12 cellular contexts compared by ENCODE assay signal in the genomic region with DNA sequence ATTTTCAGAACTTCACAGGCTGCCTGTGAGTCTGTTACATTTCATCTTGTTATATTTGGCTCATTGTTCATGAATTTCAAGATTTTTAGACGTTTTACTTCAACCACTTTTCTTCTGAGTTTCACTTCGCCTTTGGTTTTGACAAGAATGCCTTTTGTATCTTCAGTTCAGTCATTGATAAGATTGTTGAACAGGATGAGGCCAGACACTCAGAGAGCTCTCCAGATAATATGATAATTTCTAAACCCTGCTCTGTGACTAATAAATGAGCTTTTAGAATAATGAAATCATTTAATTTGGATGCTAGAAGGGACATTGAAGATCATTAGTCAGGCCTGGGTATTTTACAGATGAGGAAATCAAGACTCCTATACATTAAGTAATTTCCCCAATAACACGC.
"Had no signal": no experiment of that assay in that cellular context is flagged by ENCODE, and none has a peak within 500 bp of the region (broad histone marks: within the 10 kb centered on the region; RNA-seq: fewer than 3 reads in every experiment).

No MANE protein-coding gene starts in this region.

- H3K27me3 Mint-ChIP-seq: activated B cell treated with CpG ODN at 0.5 μM for 24 hours had no signal

- H3K36me3 Mint-ChIP-seq: naive B cell; stimulated activated naive B cell treated with anti-CD40 and anti-IgM and Interleukin-4, amounts not matched to agents 10 μg/mL and 1 μg/mL and 100 μg/mL, for 72 hours had no signal

- H3K9me3 ChIP-seq: adrenal gland, left lung, neutrophil, thyroid gland had no signal

- H3K4me1 ChIP-seq: adrenal gland, left lung had no signal

- H3K36me3 ChIP-seq: adrenal gland, left lung, neutrophil, thyroid gland had no signal

- ATAC-seq: left lung; stimulated activated naive B cell treated with anti-CD40 and anti-IgM and Interleukin-4, amounts not matched to agents 10 μg/mL and 1 μg/mL and 100 μg/mL, for 72 hours had no signal

- H3K27ac Mint-ChIP-seq: activated B cell treated with CpG ODN at 0.5 μM for 24 hours; naive B cell; stimulated activated naive B cell treated with anti-CD40 and anti-IgM and Interleukin-4, amounts not matched to agents 10 μg/mL and 1 μg/mL and 100 μg/mL, for 72 hours had no signal

- H3K27ac ChIP-seq: adrenal gland, left lung, neutrophil, thyroid gland had no signal

- H3K4me3 ChIP-seq: adrenal gland, left lung, thyroid gland had no signal

- H3K27me3 ChIP-seq: adrenal gland, left lung, thyroid gland had no signal

- H3K4me1 Mint-ChIP-seq: activated B cell treated with CpG ODN at 0.5 μM for 24 hours; naive B cell; stimulated activated naive B cell treated with anti-CD40 and anti-IgM and Interleukin-4, amounts not matched to agents 10 μg/mL and 1 μg/mL and 100 μg/mL, for 72 hours had no signal

- H3K4me3 Mint-ChIP-seq: activated B cell treated with CpG ODN at 0.5 μM for 24 hours; naive B cell; stimulated activated naive B cell treated with anti-CD40 and anti-IgM and Interleukin-4, amounts not matched to agents 10 μg/mL and 1 μg/mL and 100 μg/mL, for 72 hours had no signal

- H3K9me3 Mint-ChIP-seq: activated B cell treated with CpG ODN at 0.5 μM for 24 hours; stimulated activated naive B cell treated with anti-CD40 and anti-IgM and Interleukin-4, amounts not matched to agents 10 μg/mL and 1 μg/mL and 100 μg/mL, for 72 hours had no signal

- DNase-seq: activated B cell treated with CpG ODN at 0.5 μM for 24 hours; activated CD4-positive, alpha-beta T cell treated with anti-CD3 and anti-CD28 coated beads, Interleukin-2, amount 50 U/mL, for 1 hour; activated effector memory CD4-positive, alpha-beta T cell treated with Interleukin-2 at 50 U/mL for 16 hours; activated naive CD4-positive, alpha-beta T cell treated with anti-CD3 and anti-CD28 coated beads, Interleukin-2, amount 50 U/mL, for 16 hours; adrenal gland; left lung; mammary epithelial cell; naive B cell; stimulated activated CD4-positive, alpha-beta T cell treated with anti-CD3 and anti-CD28 coated beads, Interleukin-2, amount 100 ng/mL, for 48 hours; stimulated activated naive B cell treated with anti-CD40 and anti-IgM and Interleukin-4, amounts not matched to agents 10 μg/mL and 1 μg/mL and 100 μg/mL, for 72 hours; thyroid gland had no signal
